In genomic region chr7:87128883-87129282, GRCh38 we compare ENCODE assay signal across 21 cellular contexts. TPM values are rescaled to one million over a fixed set of nuclear protein-coding genes. Genes with fewer than 3 reads are reported as not detected.
DNase-seq lines count a peak whose midpoint lies in the region; FAIRE-seq and TF ChIP-seq lines count a peak whose summit lies in the region.
"Had no signal": no experiment of that assay in that cellular context is flagged by ENCODE, and none has a peak within 500 bp of the region (broad histone marks: within the 10 kb centered on the region; RNA-seq: fewer than 3 reads in every experiment).

No MANE protein-coding gene starts in this region.

- H3F3A ChIP-seq in PC-9 (ENCODE audit: insufficient read depth, low read depth) = no peaks in the 10 kb centered on the region

- H3K27ac ChIP-seq in PC-9 (no peak overlapping the region), Peyer's patch (no peak overlapping the region)
- H3K27ac ChIP-seq: A549, heart right ventricle, left lung, right lobe of liver, suprapubic skin had no signal

- peak; percentile 9 for FAIRE-seq in urothelium cell line (lab: Jason Lieb, UNC)
- FAIRE-seq: A549, colon, GM18507 had no signal

- H3K9me3 ChIP-seq in PC-9 (ENCODE audit: insufficient read depth, low read depth) (no peaks in the 10 kb centered on the region), iPS-15b (ENCODE audit: control insufficient read depth, insufficient read depth, low read length) (no peaks in the 10 kb centered on the region), Peyer's patch (no peaks in the 10 kb centered on the region)
- H3K9me3 ChIP-seq: A549, heart right ventricle, left lung, right lobe of liver, suprapubic skin had no signal

- no peaks in the 10 kb centered on the region for H3K27me3 ChIP-seq in PC-9 (ENCODE audit: insufficient read depth, low read depth)
- H3K27me3 ChIP-seq in iPS-15b (ENCODE audit: control insufficient read depth, insufficient read depth, low read length) = no peaks in the 10 kb centered on the region
- H3K27me3 ChIP-seq in Peyer's patch = no peaks in the 10 kb centered on the region
- H3K27me3 ChIP-seq: heart right ventricle, left lung, right lobe of liver, suprapubic skin had no signal

- CTCF ChIA-PET in PC-9 (lab: Charles Lee) = no interaction called here

- no peak overlapping the region for H3K9ac ChIP-seq in iPS-15b (ENCODE audit: low read depth, low read length)

- intact Hi-C loops in PC-9 (cut with micrococcal nuclease; ENCODE audit: unreplicated experiment) = no loop called here

- BruUV-seq in PC-9 (replicated peaks; lab: Mats Ljungman, UMichigan) = no TSS peak

- no peaks in the 10 kb centered on the region; the same call in 1 of the 2 replicates for H3K9me2 ChIP-seq in PC-9 (ENCODE audit: insufficient read depth)

- H3K36me3 ChIP-seq in PC-9 (ENCODE audit: low read depth) (no peaks in the 10 kb centered on the region), iPS-15b (ENCODE audit: control insufficient read depth, insufficient read depth, low read length) (no peaks in the 10 kb centered on the region), Peyer's patch (no peaks in the 10 kb centered on the region)
- H3K36me3 ChIP-seq: heart right ventricle, left lung, right lobe of liver, suprapubic skin had no signal

- no peaks in the 10 kb centered on the region for H3K79me2 ChIP-seq in PC-9 (ENCODE audit: low read depth)

- H3K4me1 ChIP-seq in PC-9 (replicated peaks; ENCODE audit: insufficient read depth) (no peaks in the 10 kb centered on the region), iPS-15b (ENCODE audit: control insufficient read depth, insufficient read depth, low read length) (peaks cover 19% of the 10 kb centered on the region), Peyer's patch (no peaks in the 10 kb centered on the region)
- H3K4me1 ChIP-seq: A549, heart right ventricle, left lung, right lobe of liver, suprapubic skin had no signal

- no peak overlapping the region for H3K4me2 ChIP-seq in PC-9
- H3K4me2 ChIP-seq: A549 had no signal

- TF ChIP-seq CTCF in PC-9 (conservative IDR thresholded peaks at IDR 0.05) = no peak
- TF ChIP-seq CTCF in Peyer's patch (IDR thresholded peaks at IDR 0.05) = no peak

- POLR2A ChIA-PET in PC-9 (lab: Charles Lee; ENCODE audit: unreplicated experiment) = no interaction called here

- DNase-seq in NCI-H748 (lab: John Stamatoyannopoulos, UW; ENCODE audit: unreplicated experiment) (peak; percentile 2), NCI-H748 treated with DMSO at 0.1 percent for 48 hours (lab: John Stamatoyannopoulos, UW) (no peak), PC-9 (no peak), urothelium cell line (ENCODE audit: low spot score) (no peak), Peyer's patch (no peak), activated T-cell treated with anti-CD3 and anti-CD28 coated beads for 4 hours (no peak), HPDE6-E6E7 (ENCODE audit: extremely low spot score) (no peak)
- DNase-seq: activated B cell treated with CpG ODN at 0.5 μM for 24 hours; amygdala; CD8-positive, alpha-beta memory T cell; heart right ventricle; left lung; MM.1S; NCI-H345; right lobe of liver; stimulated activated CD4-positive, alpha-beta T cell treated with anti-CD3 and anti-CD28 coated beads, Interleukin-2, amount 100 ng/mL, for 24 hours had no signal

- no peak for TF ChIP-seq POLR2A in Peyer's patch (IDR thresholded peaks at IDR 0.05)

- peak overlapping the region; percentile 15; the same call in 1 of the 2 replicates for H2AFZ ChIP-seq in PC-9

- H3K4me3 ChIP-seq in PC-9 = no peak overlapping the region
- peak overlapping the region; percentile 4 for H3K4me3 ChIP-seq in iPS-15b (ENCODE audit: low read depth, low read length)
- no peak overlapping the region for H3K4me3 ChIP-seq in Peyer's patch
- H3K4me3 ChIP-seq: A549, heart right ventricle, left lung, right lobe of liver, suprapubic skin had no signal

- no peaks in the 10 kb centered on the region for H4K20me1 ChIP-seq in PC-9 (ENCODE audit: insufficient read depth)

RNA-seq across cellular contexts. Expression of gene DMTF1, which starts 23.4 kb away (rescaled TPM):
- total RNA-seq in PC-9 (2021) (54.0 and 75.3 TPM in 2 replicates), Peyer's patch (100 to 1,000 TPM; 107 to 221 (median 154) TPM)
